Comparison of ENCODE assay signal across 8 cellular contexts in genomic region chr6:100633096-100633766, GRCh38.
A peak's percentile ranks its signal among the peaks of the same experiment; 100 is the strongest.
DNase-seq lines count a peak whose midpoint lies in the region; ATAC-seq, FAIRE-seq and TF ChIP-seq lines count a peak whose summit lies in the region.

No MANE protein-coding gene starts in this region.

- H3K4me3 ChIP-seq in SJSA1 (no peak overlapping the region), fibroblast of villous mesenchyme (ENCODE audit: low read depth, low read length) (no peak overlapping the region), esophagus muscularis mucosa (no peak overlapping the region), psoas muscle (no peak overlapping the region)

- H3K4me1 Mint-ChIP-seq in activated CD8-positive, alpha-beta memory T cell treated with anti-CD3 and anti-CD28 coated beads, Interleukin-2, amount 10 ng/mL, durations not matched to agents 7 days and 5 days, result no peaks in the 10 kb centered on the region

- H3K27me3 ChIP-seq in SJSA1 (replicated peaks) (no peaks in the 10 kb centered on the region), esophagus muscularis mucosa (no peaks in the 10 kb centered on the region), psoas muscle (ENCODE audit: insufficient read depth in 3 of 3, low read length in 2 of 3) (no peaks in the 10 kb centered on the region)

- no peak overlapping the region for H3K4me3 Mint-ChIP-seq in activated CD8-positive, alpha-beta memory T cell treated with anti-CD3 and anti-CD28 coated beads, Interleukin-2, amount 10 ng/mL, durations not matched to agents 7 days and 5 days

- H3K4me1 ChIP-seq in SJSA1 (replicated peaks) (peaks cover 7% of the 10 kb centered on the region; the same call in 1 of the 2 replicates), esophagus muscularis mucosa (no peaks in the 10 kb centered on the region), psoas muscle (no peaks in the 10 kb centered on the region)

- peaks cover 34% of the 10 kb centered on the region for H3K36me3 Mint-ChIP-seq in activated CD8-positive, alpha-beta memory T cell treated with anti-CD3 and anti-CD28 coated beads, Interleukin-2, amount 10 ng/mL, durations not matched to agents 7 days and 5 days

- TF ChIP-seq CTCF in fibroblast of villous mesenchyme (IDR thresholded peaks at IDR 0.05; ENCODE audit: insufficient read depth, low read depth, low read length) (no peak), esophagus muscularis mucosa (IDR thresholded peaks at IDR 0.05) (no peak), psoas muscle (IDR thresholded peaks at IDR 0.05) (no peak)

- DNase-seq in H54 (ENCODE audit: insufficient read length, low spot score), result peak; percentile 2
- DNase-seq in SJSA1 (ENCODE audit: low read depth in 1 of 2, low spot score in 2 of 2), result peak; percentile 52 to 63
- DNase-seq in fibroblast of villous mesenchyme (ENCODE audit: low read depth), result peak; percentile 64
- DNase-seq in sciatic nerve (ENCODE audit: low spot score), result no peak
- no peak for DNase-seq in activated CD8-positive, alpha-beta memory T cell treated with anti-CD3 and anti-CD28 coated beads, Interleukin-2, amount 10 ng/mL, durations not matched to agents 7 days and 5 days
- no peak for DNase-seq in esophagus muscularis mucosa (ENCODE audit: extremely low spot score)
- no peak for DNase-seq in psoas muscle

- TF ChIP-seq EP300 in esophagus muscularis mucosa (IDR thresholded peaks at IDR 0.05), result no peak

- H3K27ac ChIP-seq in SJSA1 (peak overlapping the region; percentile 72), esophagus muscularis mucosa (replicated peaks in 1 of 4) (no peak overlapping the region), psoas muscle (no peak overlapping the region)

- no peak overlapping the region for H3K27ac Mint-ChIP-seq in activated CD8-positive, alpha-beta memory T cell treated with anti-CD3 and anti-CD28 coated beads, Interleukin-2, amount 10 ng/mL, durations not matched to agents 7 days and 5 days

- intact Hi-C loops in sciatic nerve (cut with DNase I), result no loop called here
- intact Hi-C loops in esophagus muscularis mucosa (cut with DNase I), result no loop called here
- intact Hi-C loops in psoas muscle (cut with DNase I), result no loop called here

- peak; percentile 95 for FAIRE-seq in H54 (lab: Jason Lieb, UNC)

- no peaks in the 10 kb centered on the region for H3K9me3 Mint-ChIP-seq in activated CD8-positive, alpha-beta memory T cell treated with anti-CD3 and anti-CD28 coated beads, Interleukin-2, amount 10 ng/mL, durations not matched to agents 7 days and 5 days (ENCODE audit: low read depth)

- WGBS in esophagus muscularis mucosa, result 81% methylated on average over 9 of the region's 9 CpGs
- 84% methylated on average over 9 of the region's 9 CpGs for WGBS in psoas muscle, 3 donors

- CTCF ChIA-PET in activated CD8-positive, alpha-beta memory T cell treated with anti-CD3 and anti-CD28 coated beads, Interleukin-2, amount 10 ng/mL, durations not matched to agents 7 days and 5 days (lab: Charles Lee), result no interaction called here

- ATAC-seq in sciatic nerve, result peak; percentile 50
- no peak for ATAC-seq in GM21390 (IDR thresholded peaks at IDR 0.05; ENCODE audit: unreplicated experiment)
- ATAC-seq in activated CD8-positive, alpha-beta memory T cell treated with anti-CD3 and anti-CD28 coated beads, Interleukin-2, amount 10 ng/mL, durations not matched to agents 7 days and 5 days, result no peak
- ATAC-seq in psoas muscle, result no peak

- TF ChIP-seq POLR2A in H54 (IDR thresholded peaks at IDR 0.05; ENCODE audit: low read depth, low read length) (no peak), esophagus muscularis mucosa (IDR thresholded peaks at IDR 0.05; ENCODE audit: low read depth) (no peak)

- H3K36me3 ChIP-seq in SJSA1, result peaks cover 16% of the 10 kb centered on the region
- peaks cover 2 to 40% (median 23%) of the 10 kb centered on the region in 4 donors for H3K36me3 ChIP-seq in esophagus muscularis mucosa
- H3K36me3 ChIP-seq in psoas muscle (ENCODE audit: insufficient read depth in 1 of 2, low read depth in 1 of 2), result peaks cover 0 to 41% of the 10 kb centered on the region in 2 donors

- H3K27me3 Mint-ChIP-seq in activated CD8-positive, alpha-beta memory T cell treated with anti-CD3 and anti-CD28 coated beads, Interleukin-2, amount 10 ng/mL, durations not matched to agents 7 days and 5 days, result no peaks in the 10 kb centered on the region

- H3K9me3 ChIP-seq in SJSA1 (replicated peaks), result no peaks in the 10 kb centered on the region
- no peaks in the 10 kb centered on the region for H3K9me3 ChIP-seq in esophagus muscularis mucosa
- no peaks in the 10 kb centered on the region for H3K9me3 ChIP-seq in psoas muscle

Comparison
In these comparisons a context has a peak if more than half of its experiments do, and no peak if none do; other contexts are left out.
1. DNase-seq: peak in H54 (single experiment), SJSA1 (2 of 2) and fibroblast of villous mesenchyme (single experiment); none in sciatic nerve (single experiment), activated CD8-positive, alpha-beta memory T cell treated with anti-CD3 and anti-CD28 coated beads, Interleukin-2, amount 10 ng/mL, durations not matched to agents 7 days and 5 days (single experiment), esophagus muscularis mucosa (single experiment) and psoas muscle (0 of 2).